In genomic region chr11:43984519-43985385, GRCh38 we compare ENCODE assay signal across 1 cellular context.
A peak's percentile ranks its signal among the peaks of the same experiment; 100 is the strongest.
TF ChIP-seq lines count a peak whose summit lies in the region.

No MANE protein-coding gene starts in this region.

TF ChIP-seq in HepG2, 621 proteins besides CTCF, POLR2A, EP300 and RAD21 (continued from another document):
- TF ChIP-seq ARID5B (CRISPR knock-in tag; IDR thresholded peaks at IDR 0.05), result peak; percentile 52
- no peak for TF ChIP-seq ZNF609 (CRISPR knock-in tag; IDR thresholded peaks at IDR 0.05; ENCODE audit: borderline replicate concordance)
- TF ChIP-seq ASH2L (IDR thresholded peaks at IDR 0.05; ENCODE audit: insufficient read length, low read depth, low read length), result no peak
- TF ChIP-seq KDM3A (CRISPR knock-in tag; IDR thresholded peaks at IDR 0.05; ENCODE audit: low read depth), result 0 out of 2 replicates have a peak, but pooled peaks have one; percentile 16
- peak; percentile 96 for TF ChIP-seq HNF1A (IDR thresholded peaks at IDR 0.05; ENCODE audit: low read depth)
- peak; percentile 98 for TF ChIP-seq HNF1A (CRISPR knock-in tag; IDR thresholded peaks at IDR 0.05; ENCODE audit: borderline replicate concordance)
- TF ChIP-seq THAP11 (CRISPR knock-in tag; IDR thresholded peaks at IDR 0.05), result 0 out of 2 replicates have a peak, but pooled peaks have one; percentile 7
- TF ChIP-seq ZMYM2 (CRISPR knock-in tag; IDR thresholded peaks at IDR 0.05), result 0 out of 2 replicates have a peak, but pooled peaks have one; percentile 36
- TF ChIP-seq CEBPG (CRISPR knock-in tag; IDR thresholded peaks at IDR 0.05), result peak; percentile 52
- TF ChIP-seq FOXP4 (CRISPR knock-in tag; IDR thresholded peaks at IDR 0.05), result peak; percentile 61
- TF ChIP-seq ZSCAN25 (CRISPR knock-in tag; IDR thresholded peaks at IDR 0.05), result peak; percentile 87
- TF ChIP-seq ZNF550 (CRISPR knock-in tag; IDR thresholded peaks at IDR 0.05; ENCODE audit: borderline replicate concordance), result 0 out of 2 replicates have a peak, but pooled peaks have one; percentile 77
- no peak for TF ChIP-seq SIX4 (CRISPR knock-in tag; IDR thresholded peaks at IDR 0.05)
- TF ChIP-seq ZNF274 (CRISPR knock-in tag; IDR thresholded peaks at IDR 0.05), result 0 out of 2 replicates have a peak, but pooled peaks have one; percentile 40
- peak; percentile 71 for TF ChIP-seq PATZ1 (CRISPR knock-in tag; IDR thresholded peaks at IDR 0.05)
- TF ChIP-seq ZGPAT (CRISPR knock-in tag; IDR thresholded peaks at IDR 0.05), result 0 out of 2 replicates have a peak, but pooled peaks have one; percentile 35
TF ChIP-seq in HepG2: peak in this region for 76.
